Comparison of ENCODE assay signal across 21 cellular contexts in the genomic region with DNA sequence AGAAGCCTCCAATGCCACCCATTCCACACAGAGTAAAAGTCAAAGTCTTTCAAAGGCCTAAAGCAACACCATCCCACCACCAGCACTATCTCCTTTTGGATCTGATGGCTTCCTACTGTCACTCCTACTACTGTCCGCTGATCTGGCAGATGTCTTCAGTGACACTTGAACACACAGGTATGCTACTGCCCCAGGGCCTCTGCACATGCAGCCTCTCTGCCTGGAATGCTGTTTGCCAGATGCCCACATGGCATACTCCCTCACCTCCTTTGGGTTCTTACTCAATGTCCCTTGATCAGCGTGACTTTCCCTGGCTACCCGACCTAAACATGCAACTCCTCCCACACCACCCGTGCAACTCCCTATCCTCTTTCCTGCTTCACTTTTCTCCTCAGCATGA.
DNase-seq lines count a peak whose midpoint lies in the region; ATAC-seq, FAIRE-seq and TF ChIP-seq lines count a peak whose summit lies in the region.
"Had no signal": no experiment of that assay in that cellular context is flagged by ENCODE, and none has a peak within 500 bp of the region (broad histone marks: within the 10 kb centered on the region; RNA-seq: fewer than 3 reads in every experiment).

No MANE protein-coding gene starts in this region.

- H2BK120ac ChIP-seq in mesenchymal stem cell (ENCODE audit: low read depth, low read length), result no peak overlapping the region

- H3K4me1 ChIP-seq in mesenchymal stem cell (ENCODE audit: control insufficient read depth, insufficient read depth, low read depth, low read length), result no peaks in the 10 kb centered on the region
- peaks cover 0 to 5% (median 0%) of the 10 kb centered on the region in 4 donors for H3K4me1 ChIP-seq in transverse colon
- H3K4me1 ChIP-seq: BLaER1 treated with 17β-estradiol and CSF1 and Interleukin-3, amounts not matched to agents 10 nM and 100 nM had no signal

- H2BK15ac ChIP-seq in mesenchymal stem cell (ENCODE audit: low read depth, poor library complexity, severe bottlenecking), result no peak overlapping the region

- no peak overlapping the region for H2AFZ ChIP-seq in mesenchymal stem cell (ENCODE audit: low read depth, low read length)

- in situ Hi-C loops in transverse colon (cut with MboI; ENCODE audit: low pct_ligation_motif_present in 1 of 4, low pct_unique_long_range_greater_than_20kb in 1 of 4, low sequenced_read_pairs in 3 of 4), result no loop called here

- H3K36me3 ChIP-seq in mesenchymal stem cell (ENCODE audit: control insufficient read depth in 1 of 2, insufficient read depth in 2 of 2, low read depth in 1 of 2, low read length in 2 of 2) (no peaks in the 10 kb centered on the region), transverse colon (no peaks in the 10 kb centered on the region)
- H3K36me3 ChIP-seq: BLaER1 treated with 17β-estradiol and CSF1 and Interleukin-3, amounts not matched to agents 10 nM and 100 nM had no signal

- no peak overlapping the region for H3K4me3 ChIP-seq in mesenchymal stem cell (ENCODE audit: insufficient read depth in 1 of 2, low read depth in 1 of 2, low read length in 2 of 2)
- no peak overlapping the region for H3K4me3 ChIP-seq in transverse colon
- H3K4me3 ChIP-seq: BLaER1 treated with 17β-estradiol and CSF1 and Interleukin-3, amounts not matched to agents 10 nM and 100 nM had no signal

- no peaks in the 10 kb centered on the region for H3K9me3 Mint-ChIP-seq in stimulated activated effector memory CD8-positive, alpha-beta T cell treated with anti-CD3 and anti-CD28 coated beads, Interleukin-12 subunit alpha, Interleukin-12 subunit beta, amount 100 ng/mL, for 72 hours
- H3K9me3 Mint-ChIP-seq: CD8-positive, alpha-beta T cell; H9 had no signal

- FAIRE-seq in GM12892 (lab: Jason Lieb, UNC), result peak; percentile 42
- FAIRE-seq: G401.6, GM12891, GM18507 had no signal

- H3K27me3 ChIP-seq in mesenchymal stem cell (ENCODE audit: control insufficient read depth in 1 of 2, insufficient read depth in 1 of 2, low read length in 2 of 2) (no peaks in the 10 kb centered on the region), transverse colon (no peaks in the 10 kb centered on the region)
- H3K27me3 ChIP-seq: BLaER1 treated with 17β-estradiol and CSF1 and Interleukin-3, amounts not matched to agents 10 nM and 100 nM had no signal

- H2BK12ac ChIP-seq in mesenchymal stem cell (ENCODE audit: low read length in 2 of 2), result no peak overlapping the region

- H4K91ac ChIP-seq in mesenchymal stem cell (ENCODE audit: low read length), result no peak overlapping the region

- no peak overlapping the region for H3K4me3 Mint-ChIP-seq in stimulated activated effector memory CD8-positive, alpha-beta T cell treated with anti-CD3 and anti-CD28 coated beads, Interleukin-12 subunit alpha, Interleukin-12 subunit beta, amount 100 ng/mL, for 72 hours
- H3K4me3 Mint-ChIP-seq: B cell; CD8-positive, alpha-beta T cell; H9 had no signal

- peak overlapping the region in 1 of 2 experiments; percentile 9 for H3K14ac ChIP-seq in mesenchymal stem cell (ENCODE audit: low read length in 2 of 2)

- TF ChIP-seq CTCF in VCaP (conservative IDR thresholded peaks at IDR 0.05), result no peak
- TF ChIP-seq CTCF in transverse colon (IDR thresholded peaks at IDR 0.05), result no peak

- H3K27ac ChIP-seq in VCaP (peak overlapping the region; percentile 68), mesenchymal stem cell (ENCODE audit: low read length, poor library complexity, severe bottlenecking) (no peak overlapping the region), transverse colon (no peak overlapping the region)
- H3K27ac ChIP-seq: BLaER1 treated with 17β-estradiol and CSF1 and Interleukin-3, amounts not matched to agents 10 nM and 100 nM; HL-60 had no signal

- TF ChIP-seq EP300 in transverse colon (IDR thresholded peaks at IDR 0.05; ENCODE audit: low read depth), result no peak

- H2BK5ac ChIP-seq in mesenchymal stem cell (ENCODE audit: low read depth, low read length, poor library complexity, severe bottlenecking), result no peak overlapping the region

- H3K27ac Mint-ChIP-seq in stimulated activated effector memory CD8-positive, alpha-beta T cell treated with anti-CD3 and anti-CD28 coated beads, Interleukin-12 subunit alpha, Interleukin-12 subunit beta, amount 100 ng/mL, for 72 hours, result no peak overlapping the region
- H3K27ac Mint-ChIP-seq: B cell; CD8-positive, alpha-beta T cell; H9 had no signal

- no peaks in the 10 kb centered on the region for H3K4me1 Mint-ChIP-seq in stimulated activated effector memory CD8-positive, alpha-beta T cell treated with anti-CD3 and anti-CD28 coated beads, Interleukin-12 subunit alpha, Interleukin-12 subunit beta, amount 100 ng/mL, for 72 hours
- H3K4me1 Mint-ChIP-seq: B cell had no signal

- H3K9me3 ChIP-seq in mesenchymal stem cell (ENCODE audit: control insufficient read depth, low read length), result no peaks in the 10 kb centered on the region
- no peaks in the 10 kb centered on the region for H3K9me3 ChIP-seq in transverse colon

- H3K9ac ChIP-seq in mesenchymal stem cell (ENCODE audit: low read length), result no peak overlapping the region
- H3K9ac ChIP-seq: BLaER1 treated with 17β-estradiol and CSF1 and Interleukin-3, amounts not matched to agents 10 nM and 100 nM had no signal

- peak overlapping the region; percentile 0 for H4K8ac ChIP-seq in mesenchymal stem cell (ENCODE audit: low read length)

- no peak overlapping the region for H3K18ac ChIP-seq in mesenchymal stem cell (ENCODE audit: low read depth in 1 of 2, low read length in 2 of 2)

- H3K79me1 ChIP-seq in mesenchymal stem cell (replicated peaks; ENCODE audit: low read length, poor library complexity, severe bottlenecking), result peaks cover 6% of the 10 kb centered on the region

- WGBS in mesenchymal stem cell, result 90% methylated on average over 4 of the region's 4 CpGs
- WGBS in transverse colon (ENCODE audit: low coverage in 1 of 2), 2 donors, result 89 to 90% methylated on average over 2 to 4 of the region's 4 CpGs

- intact Hi-C loops in transverse colon (cut with DNase I; ENCODE audit: low total_unique reads), result no loop called here

- H3K23ac ChIP-seq in mesenchymal stem cell (ENCODE audit: low read length in 2 of 2), result peak overlapping the region in 1 of 2 experiments; percentile 34

- H3K36me3 Mint-ChIP-seq in stimulated activated effector memory CD8-positive, alpha-beta T cell treated with anti-CD3 and anti-CD28 coated beads, Interleukin-12 subunit alpha, Interleukin-12 subunit beta, amount 100 ng/mL, for 72 hours, result no peaks in the 10 kb centered on the region
- H3K36me3 Mint-ChIP-seq: CD8-positive, alpha-beta T cell had no signal

- H2AK5ac ChIP-seq in mesenchymal stem cell (ENCODE audit: low read length, severe bottlenecking), result no peak overlapping the region

- peak; percentile 19 for ATAC-seq in stimulated activated effector memory CD8-positive, alpha-beta T cell treated with anti-CD3 and anti-CD28 coated beads, Interleukin-12 subunit alpha, Interleukin-12 subunit beta, amount 100 ng/mL, for 72 hours
- ATAC-seq in HG03159 (IDR thresholded peaks at IDR 0.05; ENCODE audit: unreplicated experiment), result no peak
- ATAC-seq: CD8-positive, alpha-beta T cell had no signal

- TF ChIP-seq POLR2A in GM12892 (IDR thresholded peaks at IDR 0.05; ENCODE audit: low read depth, low read length), result no peak
- TF ChIP-seq POLR2A in transverse colon (IDR thresholded peaks at IDR 0.05), result no peak

- no peak for DNase-seq in GM12892 (ENCODE audit: insufficient read length)
- no peak for DNase-seq in mesenchymal stem cell
- no peak for DNase-seq in stimulated activated effector memory CD8-positive, alpha-beta T cell treated with anti-CD3 and anti-CD28 coated beads, Interleukin-12 subunit alpha, Interleukin-12 subunit beta, amount 100 ng/mL, for 72 hours (ENCODE audit: low spot score in 2 of 2)
- no peak for DNase-seq in NCI-H345 treated with DMSO at 0.1 percent for 48 hours (lab: John Stamatoyannopoulos, UW; ENCODE audit: unreplicated experiment)
- DNase-seq in transverse colon, result no peak
- DNase-seq: Calu3; CD8-positive, alpha-beta T cell; DMS 273 treated with DMSO at 0.1 percent for 48 hours; DMS53; DND-41; EL; GOT3; H9 had no signal

- no peak overlapping the region for H3K4me2 ChIP-seq in mesenchymal stem cell (ENCODE audit: low read length, poor library complexity, severe bottlenecking)
- H3K4me2 ChIP-seq: BLaER1 treated with 17β-estradiol and CSF1 and Interleukin-3, amounts not matched to agents 10 nM and 100 nM had no signal

- H3K4ac ChIP-seq in mesenchymal stem cell (ENCODE audit: low read depth in 1 of 2, low read length in 2 of 2), result no peak overlapping the region
